1 cellular context compared by ENCODE assay signal in genomic region chr4:25330905-25331816, GRCh38.
TF ChIP-seq lines count a peak whose summit lies in the region.

No MANE protein-coding gene starts in this region.

TF ChIP-seq in GM23338, 12 proteins besides CTCF, POLR2A, EP300 and RAD21 (continued from another document):
- TF ChIP-seq ZNF462 (CRISPR knock-in tag; IDR thresholded peaks at IDR 0.05) (no peak), STAT1 (IDR thresholded peaks at IDR 0.05; ENCODE audit: unreplicated experiment) (no peak), EZH2phosphoT487 (IDR thresholded peaks at IDR 0.05; ENCODE audit: unreplicated experiment) (no peak), CREB1 (CRISPR knock-in tag; IDR thresholded peaks at IDR 0.05; ENCODE audit: low read depth) (no peak), EZH2 (IDR thresholded peaks at IDR 0.05; ENCODE audit: low read depth, unreplicated experiment) (no peak), JUNB (IDR thresholded peaks at IDR 0.05; ENCODE audit: unreplicated experiment) (no peak)
- TF ChIP-seq, protein P1, sequence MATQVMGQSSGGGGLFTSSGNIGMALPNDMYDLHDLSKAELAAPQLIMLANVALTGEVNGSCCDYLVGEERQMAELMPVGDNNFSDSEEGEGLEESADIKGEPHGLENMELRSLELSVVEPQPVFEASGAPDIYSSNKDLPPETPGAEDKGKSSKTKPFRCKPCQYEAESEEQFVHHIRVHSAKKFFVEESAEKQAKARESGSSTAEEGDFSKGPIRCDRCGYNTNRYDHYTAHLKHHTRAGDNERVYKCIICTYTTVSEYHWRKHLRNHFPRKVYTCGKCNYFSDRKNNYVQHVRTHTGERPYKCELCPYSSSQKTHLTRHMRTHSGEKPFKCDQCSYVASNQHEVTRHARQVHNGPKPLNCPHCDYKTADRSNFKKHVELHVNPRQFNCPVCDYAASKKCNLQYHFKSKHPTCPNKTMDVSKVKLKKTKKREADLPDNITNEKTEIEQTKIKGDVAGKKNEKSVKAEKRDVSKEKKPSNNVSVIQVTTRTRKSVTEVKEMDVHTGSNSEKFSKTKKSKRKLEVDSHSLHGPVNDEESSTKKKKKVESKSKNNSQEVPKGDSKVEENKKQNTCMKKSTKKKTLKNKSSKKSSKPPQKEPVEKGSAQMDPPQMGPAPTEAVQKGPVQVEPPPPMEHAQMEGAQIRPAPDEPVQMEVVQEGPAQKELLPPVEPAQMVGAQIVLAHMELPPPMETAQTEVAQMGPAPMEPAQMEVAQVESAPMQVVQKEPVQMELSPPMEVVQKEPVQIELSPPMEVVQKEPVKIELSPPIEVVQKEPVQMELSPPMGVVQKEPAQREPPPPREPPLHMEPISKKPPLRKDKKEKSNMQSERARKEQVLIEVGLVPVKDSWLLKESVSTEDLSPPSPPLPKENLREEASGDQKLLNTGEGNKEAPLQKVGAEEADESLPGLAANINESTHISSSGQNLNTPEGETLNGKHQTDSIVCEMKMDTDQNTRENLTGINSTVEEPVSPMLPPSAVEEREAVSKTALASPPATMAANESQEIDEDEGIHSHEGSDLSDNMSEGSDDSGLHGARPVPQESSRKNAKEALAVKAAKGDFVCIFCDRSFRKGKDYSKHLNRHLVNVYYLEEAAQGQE (IDR thresholded peaks at IDR 0.05; ENCODE audit: unreplicated experiment) = no peak
